Comparison of ENCODE assay signal across 1 cellular context in the genomic region with DNA sequence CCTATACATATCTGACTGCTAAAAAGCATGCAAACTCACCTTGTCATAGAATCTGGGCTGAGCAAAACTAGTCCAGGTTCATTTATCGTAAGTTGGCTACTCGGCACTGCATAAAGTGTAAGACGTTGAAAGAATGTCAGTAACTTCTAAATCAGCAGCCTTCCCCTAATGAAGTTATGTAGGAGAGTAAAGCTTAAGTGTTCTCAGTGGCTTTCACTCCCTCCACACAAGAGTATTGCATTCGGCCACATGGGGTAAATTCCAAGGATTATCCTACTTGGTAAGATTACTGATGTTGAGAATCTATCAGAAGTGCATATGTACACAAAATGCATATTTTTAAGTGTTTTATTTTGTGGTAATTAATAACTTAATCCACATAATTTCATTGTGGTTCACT.
TF ChIP-seq lines count a peak whose summit lies in the region.

No MANE protein-coding gene starts in this region.

TF ChIP-seq in WTC11, 78 proteins besides CTCF, POLR2A, EP300 and RAD21 (continued from another document):
- TF ChIP-seq, protein P1, sequence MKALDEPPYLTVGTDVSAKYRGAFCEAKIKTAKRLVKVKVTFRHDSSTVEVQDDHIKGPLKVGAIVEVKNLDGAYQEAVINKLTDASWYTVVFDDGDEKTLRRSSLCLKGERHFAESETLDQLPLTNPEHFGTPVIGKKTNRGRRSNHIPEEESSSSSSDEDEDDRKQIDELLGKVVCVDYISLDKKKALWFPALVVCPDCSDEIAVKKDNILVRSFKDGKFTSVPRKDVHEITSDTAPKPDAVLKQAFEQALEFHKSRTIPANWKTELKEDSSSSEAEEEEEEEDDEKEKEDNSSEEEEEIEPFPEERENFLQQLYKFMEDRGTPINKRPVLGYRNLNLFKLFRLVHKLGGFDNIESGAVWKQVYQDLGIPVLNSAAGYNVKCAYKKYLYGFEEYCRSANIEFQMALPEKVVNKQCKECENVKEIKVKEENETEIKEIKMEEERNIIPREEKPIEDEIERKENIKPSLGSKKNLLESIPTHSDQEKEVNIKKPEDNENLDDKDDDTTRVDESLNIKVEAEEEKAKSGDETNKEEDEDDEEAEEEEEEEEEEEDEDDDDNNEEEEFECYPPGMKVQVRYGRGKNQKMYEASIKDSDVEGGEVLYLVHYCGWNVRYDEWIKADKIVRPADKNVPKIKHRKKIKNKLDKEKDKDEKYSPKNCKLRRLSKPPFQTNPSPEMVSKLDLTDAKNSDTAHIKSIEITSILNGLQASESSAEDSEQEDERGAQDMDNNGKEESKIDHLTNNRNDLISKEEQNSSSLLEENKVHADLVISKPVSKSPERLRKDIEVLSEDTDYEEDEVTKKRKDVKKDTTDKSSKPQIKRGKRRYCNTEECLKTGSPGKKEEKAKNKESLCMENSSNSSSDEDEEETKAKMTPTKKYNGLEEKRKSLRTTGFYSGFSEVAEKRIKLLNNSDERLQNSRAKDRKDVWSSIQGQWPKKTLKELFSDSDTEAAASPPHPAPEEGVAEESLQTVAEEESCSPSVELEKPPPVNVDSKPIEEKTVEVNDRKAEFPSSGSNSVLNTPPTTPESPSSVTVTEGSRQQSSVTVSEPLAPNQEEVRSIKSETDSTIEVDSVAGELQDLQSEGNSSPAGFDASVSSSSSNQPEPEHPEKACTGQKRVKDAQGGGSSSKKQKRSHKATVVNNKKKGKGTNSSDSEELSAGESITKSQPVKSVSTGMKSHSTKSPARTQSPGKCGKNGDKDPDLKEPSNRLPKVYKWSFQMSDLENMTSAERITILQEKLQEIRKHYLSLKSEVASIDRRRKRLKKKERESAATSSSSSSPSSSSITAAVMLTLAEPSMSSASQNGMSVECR (CRISPR knock-in tag; IDR thresholded peaks at IDR 0.05; ENCODE audit: borderline replicate concordance), result no peak
- TF ChIP-seq, protein P2, sequence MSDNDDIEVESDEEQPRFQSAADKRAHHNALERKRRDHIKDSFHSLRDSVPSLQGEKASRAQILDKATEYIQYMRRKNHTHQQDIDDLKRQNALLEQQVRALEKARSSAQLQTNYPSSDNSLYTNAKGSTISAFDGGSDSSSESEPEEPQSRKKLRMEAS (CRISPR knock-in tag; IDR thresholded peaks at IDR 0.05), result no peak
- TF ChIP-seq RELA (CRISPR knock-in tag; IDR thresholded peaks at IDR 0.05; ENCODE audit: borderline replicate concordance), result no peak
